Comparison of ENCODE assay signal across 8 cellular contexts in the genomic region with DNA sequence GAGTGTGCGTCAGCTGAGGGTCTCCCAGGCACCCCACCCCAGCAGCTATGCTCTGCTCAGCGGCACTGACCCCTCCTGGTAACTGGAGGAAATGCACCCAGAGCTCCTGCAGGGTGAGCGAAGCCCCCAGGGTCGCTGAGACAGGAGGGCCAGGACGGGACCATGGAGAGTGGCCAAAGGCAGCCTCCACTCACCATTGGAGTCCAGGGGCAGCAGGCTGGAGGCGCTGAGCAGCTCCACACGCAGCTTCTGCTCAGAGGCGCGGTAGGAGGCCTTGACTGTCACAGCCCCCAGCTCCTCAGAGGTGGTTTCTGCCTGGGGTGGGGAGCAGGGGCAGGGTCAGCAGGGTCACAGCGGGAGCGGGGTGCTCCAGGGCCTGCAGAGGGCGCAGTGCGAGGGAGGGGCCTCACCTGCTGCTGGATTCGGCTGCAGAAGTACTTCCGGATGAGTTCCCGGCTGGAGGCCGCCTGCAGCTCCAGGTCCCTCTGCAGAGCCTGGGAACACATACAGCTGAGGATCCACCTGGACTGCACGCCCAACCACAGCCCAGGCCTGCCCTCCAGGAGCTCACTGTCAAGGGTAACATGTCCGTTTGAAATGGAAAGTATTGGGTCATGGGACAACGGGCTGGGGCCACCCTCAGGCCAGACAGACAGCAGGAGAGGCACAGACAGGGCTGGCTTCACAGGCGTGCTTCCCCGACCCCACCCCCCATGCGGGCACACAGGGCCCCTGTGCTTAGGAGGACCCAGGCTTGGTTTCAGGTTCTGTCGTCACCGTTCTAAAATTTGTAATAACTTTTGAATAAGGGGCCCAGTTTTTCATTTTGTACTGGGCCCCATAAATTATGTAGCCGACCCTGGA. TPM values are rescaled to one million over a fixed set of nuclear protein-coding genes. Genes with fewer than 3 reads are reported as not detected.
A peak's percentile ranks its signal among the peaks of the same experiment; 100 is the strongest.
DNase-seq lines count a peak whose midpoint lies in the region; ATAC-seq, FAIRE-seq and TF ChIP-seq lines count a peak whose summit lies in the region.

No MANE protein-coding gene starts in this region.

- peak in 1 of 2 experiments; percentile 47 for DNase-seq in A549 (ENCODE audit: low read depth in 1 of 2, low spot score in 1 of 2)
- DNase-seq in HFF-Myc (ENCODE audit: extremely low read depth, low read depth) = no peak
- DNase-seq in activated T-cell treated with anti-CD3 and anti-CD28 coated beads, Interleukin-2, amount 50 U/mL, for 24 hours = peak; percentile 60
- DNase-seq in immature natural killer cell = peak in 2 of 3 donors; percentile 26 to 28
- DNase-seq in NCI-H2107 (lab: John Stamatoyannopoulos, UW) = no peak
- DNase-seq in NCI-H187 (lab: John Stamatoyannopoulos, UW) = no peak
- no peak for DNase-seq in NOMO-1 treated with dmso at 0.1 percent for 144 hours (lab: John Stamatoyannopoulos, UW; ENCODE audit: unreplicated experiment)
- no peak for DNase-seq in EL

- FAIRE-seq in A549 (lab: Jason Lieb, UNC) = no peak

- H3K36me3 Mint-ChIP-seq in activated T-cell treated with anti-CD3 and anti-CD28 coated beads, Interleukin-2, amount 50 U/mL, for 24 hours (ENCODE audit: low read depth) = peaks cover 85% of the 10 kb centered on the region
- peaks cover 0 to 12% (median 9%) of the 10 kb centered on the region in 3 donors for H3K36me3 Mint-ChIP-seq in immature natural killer cell

- POLR2A ChIA-PET in A549 (lab: Yijun Ruan, JAX) = interaction anchor here (1.5 kb wide), 1 partner anchor 50 kb away, joined by 5 read pairs; no protein-coding TSS in a partner anchor

- 82% methylated on average over 26 of the region's 26 CpGs for WGBS in A549 (ENCODE audit: missing lambda C conversion rate)

- CTCF ChIA-PET in A549 (lab: Yijun Ruan, JAX) = interaction anchor here (0.6 to 37.0 kb wide), 27 partner anchors 3 to 424 kb away, joined by 3 to 691 read pairs (median 5); partner anchors contain the start of genes GALK1, SMIM5, TRIM47 and UNC13D

- H3K27ac ChIP-seq in A549 = no peak overlapping the region

- no peak for TF ChIP-seq POLR2A in A549 (IDR thresholded peaks at IDR 0.05; ENCODE audit: low read length)

- TF ChIP-seq EP300 in A549 (IDR thresholded peaks at IDR 0.05) = no peak

- ATAC-seq in A549 = peak in 1 of 2 experiments; percentile 14; a peak in 3 of 6 replicates

- TF ChIP-seq RAD21 in A549 (conservative IDR thresholded peaks at IDR 0.05 in 1 of 2, IDR thresholded peaks at IDR 0.05 in 1 of 2) = 0 out of 5 replicates have a peak, but pooled peaks of 1 of the 2 experiments have one; percentile 19

- H3K9me3 Mint-ChIP-seq in activated T-cell treated with anti-CD3 and anti-CD28 coated beads, Interleukin-2, amount 50 U/mL, for 24 hours = no peaks in the 10 kb centered on the region
- no peaks in the 10 kb centered on the region for H3K9me3 Mint-ChIP-seq in immature natural killer cell

- H3K9me3 ChIP-seq in A549 = no peaks in the 10 kb centered on the region

- H3K4me3 Mint-ChIP-seq in activated T-cell treated with anti-CD3 and anti-CD28 coated beads, Interleukin-2, amount 50 U/mL, for 24 hours = no peak overlapping the region
- H3K4me3 Mint-ChIP-seq in immature natural killer cell = no peak overlapping the region

- H3K4me1 ChIP-seq in A549 = peaks cover 5% of the 10 kb centered on the region; the same call in 1 of the 3 replicates

- H3K4me3 ChIP-seq in A549 = no peak overlapping the region
- no peak overlapping the region for H3K4me3 ChIP-seq in HFF-Myc (replicated peaks; ENCODE audit: low read depth, low read length)

- TF ChIP-seq CTCF in A549 (IDR thresholded peaks at IDR 0.05) = peak; percentile 43
- peak; percentile 48 for TF ChIP-seq CTCF in HFF-Myc (IDR thresholded peaks at IDR 0.05; ENCODE audit: low read depth, low read length, missing control alignments)

- H3K27me3 Mint-ChIP-seq in activated T-cell treated with anti-CD3 and anti-CD28 coated beads, Interleukin-2, amount 50 U/mL, for 24 hours = no peaks in the 10 kb centered on the region
- H3K27me3 Mint-ChIP-seq in immature natural killer cell (ENCODE audit: low read depth in 3 of 3) = peaks cover 2 to 25% (median 7%) of the 10 kb centered on the region in 3 donors

- H3K4me1 Mint-ChIP-seq in activated T-cell treated with anti-CD3 and anti-CD28 coated beads, Interleukin-2, amount 50 U/mL, for 24 hours (ENCODE audit: low read depth) = peaks cover 52% of the 10 kb centered on the region
- H3K4me1 Mint-ChIP-seq in immature natural killer cell = peaks cover 46 to 52% of the 10 kb centered on the region in 2 donors

- peak overlapping the region; percentile 76 for H3K27ac Mint-ChIP-seq in activated T-cell treated with anti-CD3 and anti-CD28 coated beads, Interleukin-2, amount 50 U/mL, for 24 hours
- peak overlapping the region; percentile 73 to 99 (median 80) for H3K27ac Mint-ChIP-seq in immature natural killer cell

- no peak overlapping the region for H3K4me2 ChIP-seq in A549

TF ChIP-seq in A549, 52 proteins besides CTCF, POLR2A, EP300 and RAD21:
- TF ChIP-seq MAZ (IDR thresholded peaks at IDR 0.05; ENCODE audit: borderline replicate concordance, low read depth, low read length) = no peak
- no peak for TF ChIP-seq RFX5 (IDR thresholded peaks at IDR 0.05)
- no peak for TF ChIP-seq PHF8 (IDR thresholded peaks at IDR 0.05; ENCODE audit: borderline replicate concordance, low read depth)
- TF ChIP-seq, protein P1, sequence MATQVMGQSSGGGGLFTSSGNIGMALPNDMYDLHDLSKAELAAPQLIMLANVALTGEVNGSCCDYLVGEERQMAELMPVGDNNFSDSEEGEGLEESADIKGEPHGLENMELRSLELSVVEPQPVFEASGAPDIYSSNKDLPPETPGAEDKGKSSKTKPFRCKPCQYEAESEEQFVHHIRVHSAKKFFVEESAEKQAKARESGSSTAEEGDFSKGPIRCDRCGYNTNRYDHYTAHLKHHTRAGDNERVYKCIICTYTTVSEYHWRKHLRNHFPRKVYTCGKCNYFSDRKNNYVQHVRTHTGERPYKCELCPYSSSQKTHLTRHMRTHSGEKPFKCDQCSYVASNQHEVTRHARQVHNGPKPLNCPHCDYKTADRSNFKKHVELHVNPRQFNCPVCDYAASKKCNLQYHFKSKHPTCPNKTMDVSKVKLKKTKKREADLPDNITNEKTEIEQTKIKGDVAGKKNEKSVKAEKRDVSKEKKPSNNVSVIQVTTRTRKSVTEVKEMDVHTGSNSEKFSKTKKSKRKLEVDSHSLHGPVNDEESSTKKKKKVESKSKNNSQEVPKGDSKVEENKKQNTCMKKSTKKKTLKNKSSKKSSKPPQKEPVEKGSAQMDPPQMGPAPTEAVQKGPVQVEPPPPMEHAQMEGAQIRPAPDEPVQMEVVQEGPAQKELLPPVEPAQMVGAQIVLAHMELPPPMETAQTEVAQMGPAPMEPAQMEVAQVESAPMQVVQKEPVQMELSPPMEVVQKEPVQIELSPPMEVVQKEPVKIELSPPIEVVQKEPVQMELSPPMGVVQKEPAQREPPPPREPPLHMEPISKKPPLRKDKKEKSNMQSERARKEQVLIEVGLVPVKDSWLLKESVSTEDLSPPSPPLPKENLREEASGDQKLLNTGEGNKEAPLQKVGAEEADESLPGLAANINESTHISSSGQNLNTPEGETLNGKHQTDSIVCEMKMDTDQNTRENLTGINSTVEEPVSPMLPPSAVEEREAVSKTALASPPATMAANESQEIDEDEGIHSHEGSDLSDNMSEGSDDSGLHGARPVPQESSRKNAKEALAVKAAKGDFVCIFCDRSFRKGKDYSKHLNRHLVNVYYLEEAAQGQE (IDR thresholded peaks at IDR 0.05) = no peak

RNA-seq across cellular contexts. Expression of gene UNC13D, which starts 13.8 kb away (rescaled TPM):
- polyA plus RNA-seq in A549 (2011; rRNA removed) (0.97 and 1.6 TPM in 2 replicates), A549 (2017; fragmentation: RNase III; extraction: RNeasy Plus Mini Kit Qiagen cat#74134 plus additional on column Dnase treatment) (3.5 to 4.5 TPM (median 4.3 TPM) in 3 replicates), immature natural killer cell (100 to 1,000 TPM in 1 of 3 donors, 10 to 100 TPM in 2; 53.1 to 124 (median 57.5) TPM)
- polyA plus RNA-seq in A549 (2012; cell fraction: cytosol; rRNA removed) = 1.3 and 2.0 TPM in 2 replicates
- 6.1 and 10.5 TPM in 2 replicates for polyA plus RNA-seq in A549 (2012; cell fraction: nucleus; rRNA removed)
- polyA minus RNA-seq in A549 (2011; rRNA and poly(A)+ RNA removed) = 1.7 and 3.3 TPM in 2 replicates

RNA-seq across cellular contexts. Expression of gene WBP2, which starts 24.7 kb away (rescaled TPM):
- polyA plus RNA-seq in A549 (2011; rRNA removed) (35.6 and 39.7 TPM in 2 replicates), A549 (2017; fragmentation: RNase III; extraction: RNeasy Plus Mini Kit Qiagen cat#74134 plus additional on column Dnase treatment) (111 to 131 TPM (median 116 TPM) in 3 replicates), immature natural killer cell (10 to 100 TPM; 51.2 to 85.8 (median 69.1) TPM)
- 26.6 and 35.4 TPM in 2 replicates for polyA plus RNA-seq in A549 (2012; cell fraction: cytosol; rRNA removed)
- 60.1 and 71.4 TPM in 2 replicates for polyA plus RNA-seq in A549 (2012; cell fraction: nucleus; rRNA removed)
- polyA minus RNA-seq in A549 (2011; rRNA and poly(A)+ RNA removed) = 31.8 and 40.3 TPM in 2 replicates

RNA-seq across cellular contexts. Expression of gene UNK, which starts 45.8 kb away (rescaled TPM):
- polyA plus RNA-seq in A549 (2011; rRNA removed) (34.5 and 40.0 TPM in 2 replicates), A549 (2017; fragmentation: RNase III; extraction: RNeasy Plus Mini Kit Qiagen cat#74134 plus additional on column Dnase treatment) (27.0 to 31.5 TPM (median 29.1 TPM) in 3 replicates), immature natural killer cell (10 to 100 TPM; 26.0 to 48.4 (median 34.4) TPM)
- polyA plus RNA-seq in A549 (2012; cell fraction: cytosol; rRNA removed) = 23.9 and 28.2 TPM in 2 replicates
- polyA plus RNA-seq in A549 (2012; cell fraction: nucleus; rRNA removed) = 42.4 and 50.7 TPM in 2 replicates
- polyA minus RNA-seq in A549 (2011; rRNA and poly(A)+ RNA removed) = 27.2 and 33.9 TPM in 2 replicates

RNA-seq across cellular contexts. Expression of gene TRIM47, which starts 48.0 kb away (rescaled TPM):
- polyA plus RNA-seq in A549 (2011; rRNA removed) (19.6 and 26.7 TPM in 2 replicates), A549 (2017; fragmentation: RNase III; extraction: RNeasy Plus Mini Kit Qiagen cat#74134 plus additional on column Dnase treatment) (45.3 to 54.7 TPM (median 46.6 TPM) in 3 replicates), immature natural killer cell (1 to 10 TPM; 3.2 to 4.0 (median 3.9) TPM)
- polyA plus RNA-seq in A549 (2012; cell fraction: cytosol; rRNA removed) = 50.0 and 67.2 TPM in 2 replicates
- polyA plus RNA-seq in A549 (2012; cell fraction: nucleus; rRNA removed) = 162 and 183 TPM in 2 replicates
- polyA minus RNA-seq in A549 (2011; rRNA and poly(A)+ RNA removed) = 31.2 and 34.8 TPM in 2 replicates

Comparison
In these comparisons a context has a peak if more than half of its experiments do, and no peak if none do; other contexts are left out.
1. DNase-seq: peak in activated T-cell treated with anti-CD3 and anti-CD28 coated beads, Interleukin-2, amount 50 U/mL, for 24 hours (single experiment) and immature natural killer cell (2 of 3); none in HFF-Myc (single experiment), NCI-H2107 (single experiment), NCI-H187 (0 of 2), NOMO-1 treated with dmso at 0.1 percent for 144 hours (single experiment) and EL (single experiment).
2. RNA of gene UNC13D, which starts 13.8 kb away (polyA plus RNA-seq): 53.1 to 124 TPM in immature natural killer cell; 0.97 to 10.5 TPM in A549; every median in the first group is over 4 times any median in the second.